13 cellular contexts compared by ENCODE assay signal in the genomic region with DNA sequence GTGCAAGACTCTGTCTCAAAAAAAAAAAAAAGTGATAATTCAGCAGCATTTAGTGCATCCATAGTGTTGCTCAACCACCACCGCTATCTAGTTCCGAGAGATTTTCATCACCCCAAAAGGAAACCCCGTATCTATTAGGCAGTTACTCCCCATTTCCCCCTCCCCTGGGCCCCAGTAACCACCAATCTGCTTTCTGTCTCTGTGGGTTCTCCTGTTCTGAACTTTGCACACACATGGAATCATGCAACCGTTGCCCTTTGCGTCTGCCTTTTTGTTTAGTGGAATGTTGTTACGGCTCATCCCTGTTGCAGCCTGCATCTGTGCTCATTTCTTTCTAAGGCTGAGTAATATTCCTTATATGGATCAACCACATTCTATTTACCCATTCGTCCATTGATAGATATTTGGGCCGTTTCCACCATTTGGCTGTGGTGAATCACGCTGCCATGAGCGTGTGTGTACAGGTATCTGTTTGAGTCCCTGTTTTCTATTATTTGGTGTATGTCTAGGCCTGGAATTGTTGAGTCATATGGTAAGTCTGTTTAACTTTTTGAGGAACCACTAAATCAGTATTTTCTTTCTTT.
DNase-seq lines count a peak whose midpoint lies in the region; ATAC-seq lines count a peak whose summit lies in the region.
"Had no signal": no experiment of that assay in that cellular context is flagged by ENCODE, and none has a peak within 500 bp of the region (broad histone marks: within the 10 kb centered on the region; RNA-seq: fewer than 3 reads in every experiment).

No MANE protein-coding gene starts in this region.

- no peaks in the 10 kb centered on the region for H4K20me1 ChIP-seq in BLaER1 treated with 17β-estradiol and CSF1 and Interleukin-3, amounts not matched to agents 10 nM and 100 nM

- no peak overlapping the region for H3K9ac ChIP-seq in BLaER1 treated with 17β-estradiol and CSF1 and Interleukin-3, amounts not matched to agents 10 nM and 100 nM

- peak overlapping the region in 4 of 11 experiments; percentile 68 to 73 (median 70); a peak in 3 of 22 replicates for H3K27ac ChIP-seq in BLaER1 treated with 17β-estradiol and CSF1 and Interleukin-3, amounts not matched to agents 10 nM and 100 nM
- H3K27ac ChIP-seq: sigmoid colon had no signal

- H3K36me3 ChIP-seq in BLaER1 treated with 17β-estradiol and CSF1 and Interleukin-3, amounts not matched to agents 10 nM and 100 nM = no peaks in the 10 kb centered on the region
- H3K36me3 ChIP-seq: sigmoid colon had no signal

- H3K4me3 ChIP-seq in BLaER1 treated with 17β-estradiol and CSF1 and Interleukin-3, amounts not matched to agents 10 nM and 100 nM = no peak overlapping the region
- H3K4me3 ChIP-seq: sigmoid colon had no signal

- H3K9me3 ChIP-seq in BLaER1 treated with 17β-estradiol and CSF1 and Interleukin-3, amounts not matched to agents 10 nM and 100 nM (replicated peaks in 1 of 11) = no peaks in the 10 kb centered on the region; a peak in 1 of 22 replicates
- H3K9me3 ChIP-seq: sigmoid colon had no signal

- H3K27me3 ChIP-seq in BLaER1 treated with 17β-estradiol and CSF1 and Interleukin-3, amounts not matched to agents 10 nM and 100 nM = no peaks in the 10 kb centered on the region
- H3K27me3 ChIP-seq: sigmoid colon had no signal

- DNase-seq in SKM-1 (lab: John Stamatoyannopoulos, UW; ENCODE audit: unreplicated experiment) (peak; percentile 47), fibroblast of peridontal ligament (ENCODE audit: extremely low read depth) (peak; percentile 43), cerebellar cortex (ENCODE audit: low spot score) (no peak), ACHN (no peak), DMS53 treated with DMSO at 0.1 percent for 48 hours (lab: John Stamatoyannopoulos, UW; ENCODE audit: unreplicated experiment) (no peak)
- DNase-seq in activated CD4-positive, CD25-positive, alpha-beta regulatory T cell treated with anti-CD3 and anti-CD28 coated beads, Interleukin-2, amount 50 U/mL, for 72 hours = no peak
- DNase-seq: activated CD4-positive, alpha-beta T cell treated with anti-CD3 and anti-CD28 coated beads, Interleukin-2, amount 50 U/mL, for 4 hours; dermis blood vessel endothelial cell; DMS79 treated with DMSO at 0.1 percent for 48 hours; left colon; sigmoid colon had no signal

- peak overlapping the region in 9 of 11 experiments; percentile 14 to 76 (median 58); a peak in 14 of 22 replicates for H3K4me2 ChIP-seq in BLaER1 treated with 17β-estradiol and CSF1 and Interleukin-3, amounts not matched to agents 10 nM and 100 nM

- peaks cover 42 to 62% (median 51%) of the 10 kb centered on the region in 10 experiments for H3K4me1 ChIP-seq in BLaER1 treated with 17β-estradiol and CSF1 and Interleukin-3, amounts not matched to agents 10 nM and 100 nM
- H3K4me1 ChIP-seq: sigmoid colon had no signal

- peak; percentile 34 for ATAC-seq in GM18909 (IDR thresholded peaks at IDR 0.05; ENCODE audit: poor library complexity, unreplicated experiment)
- ATAC-seq: left colon had no signal

- in situ Hi-C loops in ACHN (cut with HindIII; ENCODE audit: low pct_ligation_motif_present, low pct_unique_long_range_greater_than_20kb, low sequenced_read_pairs) = no loop called here

Comparison
In these comparisons a context has a peak if more than half of its experiments do, and no peak if none do; other contexts are left out.
1. DNase-seq: peak in SKM-1 (single experiment) and fibroblast of peridontal ligament (single experiment); none in cerebellar cortex (single experiment), ACHN (single experiment), DMS53 treated with DMSO at 0.1 percent for 48 hours (single experiment) and activated CD4-positive, CD25-positive, alpha-beta regulatory T cell treated with anti-CD3 and anti-CD28 coated beads, Interleukin-2, amount 50 U/mL, for 72 hours (single experiment).